ENCODE assay signal across 21 cellular contexts in genomic region chr11:27205269-27205668, GRCh38.
DNase-seq lines count a peak whose midpoint lies in the region; ATAC-seq and TF ChIP-seq lines count a peak whose summit lies in the region.
"Had no signal": no experiment of that assay in that cellular context is flagged by ENCODE, and none has a peak within 500 bp of the region (broad histone marks: within the 10 kb centered on the region; RNA-seq: fewer than 3 reads in every experiment).

No MANE protein-coding gene starts in this region.

- H3K9me3 Mint-ChIP-seq in nephron (no peaks in the 10 kb centered on the region), CD14-positive monocyte (peaks cover 0 to 3% (median 0%) of the 10 kb centered on the region in 7 donors)
- H3K9me3 Mint-ChIP-seq: activated B cell treated with CpG ODN at 0.5 μM for 24 hours; activated CD4-positive, alpha-beta memory T cell treated with anti-CD3 and anti-CD28 coated beads, Interleukin-2, amount 10 ng/mL, durations not matched to agents 7 days and 5 days; activated naive CD8-positive, alpha-beta T cell treated with anti-CD3 and anti-CD28 coated beads, Interleukin-2, amount 50 U/mL, for 24 hours; GM23338 had no signal

- intact Hi-C loops in left ventricle myocardium superior (cut with micrococcal nuclease) (no loop called here), cardiac septum (cut with DNase I) (loop anchor here (10.0 kb wide), 1 partner anchor 160 kb away; the partner anchor contains the start of gene CCDC34), CD14-positive monocyte (cut with micrococcal nuclease) (no loop called here)

- no peaks in the 10 kb centered on the region for H3K27me3 Mint-ChIP-seq in nephron (ENCODE audit: low read depth)
- H3K27me3 Mint-ChIP-seq in CD14-positive monocyte (ENCODE audit: low read depth in 3 of 3), result peaks cover 0 to 5% (median 5%) of the 10 kb centered on the region in 3 donors
- H3K27me3 Mint-ChIP-seq: activated naive CD8-positive, alpha-beta T cell treated with anti-CD3 and anti-CD28 coated beads, Interleukin-2, amount 50 U/mL, for 24 hours had no signal

- H3K27ac Mint-ChIP-seq in nephron (peak overlapping the region; percentile 32 to 61 (median 61)), CD14-positive monocyte (no peak overlapping the region)
- H3K27ac Mint-ChIP-seq: activated B cell treated with CpG ODN at 0.5 μM for 24 hours; activated CD4-positive, alpha-beta memory T cell treated with anti-CD3 and anti-CD28 coated beads, Interleukin-2, amount 10 ng/mL, durations not matched to agents 7 days and 5 days; activated naive CD8-positive, alpha-beta T cell treated with anti-CD3 and anti-CD28 coated beads, Interleukin-2, amount 50 U/mL, for 24 hours; GM23338 had no signal

- TF ChIP-seq CTCF in VCaP (conservative IDR thresholded peaks at IDR 0.05) (no peak), nephron (IDR thresholded peaks at IDR 0.05; ENCODE audit: unreplicated experiment in 3 of 3) (no peak), CD14-positive monocyte (IDR thresholded peaks at IDR 0.05) (no peak)

- ATAC-seq in left ventricle myocardium superior (peak; percentile 14), HG02970 (IDR thresholded peaks at IDR 0.05; ENCODE audit: low FRiP score, unreplicated experiment) (no peak), GM21447 (IDR thresholded peaks at IDR 0.05; ENCODE audit: unreplicated experiment) (no peak)
- ATAC-seq: activated naive CD8-positive, alpha-beta T cell treated with anti-CD3 and anti-CD28 coated beads, Interleukin-2, amount 50 U/mL, for 24 hours had no signal

- H3K27ac ChIP-seq in VCaP, result peak overlapping the region; percentile 58

- H3K36me3 Mint-ChIP-seq in nephron (ENCODE audit: low read depth) (no peaks in the 10 kb centered on the region), CD14-positive monocyte (no peaks in the 10 kb centered on the region)

- peaks cover 80% of the 10 kb centered on the region for H3K4me1 Mint-ChIP-seq in nephron
- H3K4me1 Mint-ChIP-seq in CD14-positive monocyte, result no peaks in the 10 kb centered on the region
- H3K4me1 Mint-ChIP-seq: activated B cell treated with CpG ODN at 0.5 μM for 24 hours; activated CD4-positive, alpha-beta memory T cell treated with anti-CD3 and anti-CD28 coated beads, Interleukin-2, amount 10 ng/mL, durations not matched to agents 7 days and 5 days; activated naive CD8-positive, alpha-beta T cell treated with anti-CD3 and anti-CD28 coated beads, Interleukin-2, amount 50 U/mL, for 24 hours had no signal

- no peak for DNase-seq in left ventricle myocardium superior
- no peak for DNase-seq in cardiac septum (ENCODE audit: low spot score)
- no peak for DNase-seq in stimulated activated CD4-positive, alpha-beta T cell treated with anti-CD3 and anti-CD28 coated beads, Interleukin-1b, Interleukin-23, amount 100 ng/mL, for 48 hours
- no peak for DNase-seq in CD14-positive monocyte (ENCODE audit: low spot score)
- DNase-seq: activated B cell treated with CpG ODN at 0.5 μM for 24 hours; activated CD4-positive, alpha-beta memory T cell treated with anti-CD3 and anti-CD28 coated beads, Interleukin-2, amount 10 ng/mL, durations not matched to agents 7 days and 5 days; activated effector memory CD4-positive, alpha-beta T cell treated with anti-CD3 and anti-CD28 coated beads, Interleukin-2, amount 50 U/mL, for 16 hours; activated naive CD8-positive, alpha-beta T cell treated with anti-CD3 and anti-CD28 coated beads, Interleukin-2, amount 50 U/mL, for 24 hours; cerebellar nuclear complex; GF-D8; NCI-H1694 treated with DMSO at 0.1 percent for 48 hours; occipital lobe; retina; stimulated activated CD4-positive, alpha-beta T cell treated with anti-CD3 and anti-CD28 coated beads, Interleukin-12 subunit alpha, Interleukin-12 subunit beta, amount 100 ng/mL, for 4 hours; stimulated activated naive CD4-positive, alpha-beta T cell; uterus had no signal

- H3K4me3 Mint-ChIP-seq in nephron (no peak overlapping the region), CD14-positive monocyte (no peak overlapping the region)
- H3K4me3 Mint-ChIP-seq: activated B cell treated with CpG ODN at 0.5 μM for 24 hours; activated CD4-positive, alpha-beta memory T cell treated with anti-CD3 and anti-CD28 coated beads, Interleukin-2, amount 10 ng/mL, durations not matched to agents 7 days and 5 days; activated naive CD8-positive, alpha-beta T cell treated with anti-CD3 and anti-CD28 coated beads, Interleukin-2, amount 50 U/mL, for 24 hours; GM23338 had no signal

Comparison
In these comparisons a context has a peak if more than half of its experiments do, and no peak if none do; other contexts are left out.
1. H3K27ac Mint-ChIP-seq: peak in nephron (3 of 3); none in CD14-positive monocyte (0 of 7).